Comparison of ENCODE assay signal across 16 cellular contexts in genomic region chr20:48431635-48432034, GRCh38.
DNase-seq lines count a peak whose midpoint lies in the region; ATAC-seq and TF ChIP-seq lines count a peak whose summit lies in the region.
"Had no signal": no experiment of that assay in that cellular context is flagged by ENCODE, and none has a peak within 500 bp of the region (broad histone marks: within the 10 kb centered on the region; RNA-seq: fewer than 3 reads in every experiment).

No MANE protein-coding gene starts in this region.

- peak; percentile 36; the same call in 2 of the 3 replicates for ATAC-seq in GM23338
- no peak for ATAC-seq in T-cell (replicated peaks in 1 of 4)
- ATAC-seq in memory B cell (ENCODE audit: low read depth): peak; percentile 54
- no peak for ATAC-seq in GM21723 (IDR thresholded peaks at IDR 0.05; ENCODE audit: unreplicated experiment)
- ATAC-seq: HCT116, Right ventricle myocardium inferior had no signal

- intact Hi-C loops in CD4-positive, alpha-beta memory T cell (cut with micrococcal nuclease): no loop called here
- intact Hi-C loops in testis (cut with DNase I; ENCODE audit: low total_unique reads): no loop called here

- CTCF ChIA-PET in CD4-positive, alpha-beta memory T cell (lab: Charles Lee; ENCODE audit: partially characterized antibody): no interaction called here
- CTCF ChIA-PET in T-cell (lab: Charles Lee): no interaction called here

- H2AFZ ChIP-seq in GM23338: peak overlapping the region; percentile 78; the same call in 1 of the 2 replicates

- no peaks in the 10 kb centered on the region for H3K36me3 Mint-ChIP-seq in CD4-positive, alpha-beta memory T cell
- 0 out of 3 replicates have a peak, but pooled peaks cover 2% of the 10 kb centered on the region for H3K36me3 Mint-ChIP-seq in GM23338 (ENCODE audit: low read depth)
- H3K36me3 Mint-ChIP-seq in T-cell: no peaks in the 10 kb centered on the region
- peaks cover 2% of the 10 kb centered on the region for H3K36me3 Mint-ChIP-seq in memory B cell

- no peak for TF ChIP-seq CTCF in GM23338 (conservative IDR thresholded peaks at IDR 0.05; ENCODE audit: low read depth in 2 of 2)
- TF ChIP-seq CTCF in testis (IDR thresholded peaks at IDR 0.05): no peak

- H3F3A ChIP-seq in GM23338 (replicated peaks; ENCODE audit: low read depth): no peaks in the 10 kb centered on the region

- H3K4me1 Mint-ChIP-seq in CD4-positive, alpha-beta memory T cell: peaks cover 2 to 13% (median 6%) of the 10 kb centered on the region in 4 donors
- H3K4me1 Mint-ChIP-seq in GM23338 (peaks cover 14% of the 10 kb centered on the region; the same call in 2 of the 3 replicates), T-cell (peaks cover 12 to 15% (median 14%) of the 10 kb centered on the region in 3 donors), memory B cell (peaks cover 10% of the 10 kb centered on the region)

- no peak for DNase-seq in CD4-positive, alpha-beta memory T cell
- DNase-seq in GM23338 (ENCODE audit: low spot score) (no peak), T-cell (no peak), memory B cell (ENCODE audit: low spot score in 2 of 2) (no peak), testis (no peak), foreskin melanocyte (no peak)
- DNase-seq in effector CD4-positive, alpha-beta T cell: no peak
- DNase-seq: COR-L47, NCI-H1048, NCI-H146, NCI-H2081 treated with DMSO at 0.1 percent for 48 hours, NCI-H526, SK-N-SH had no signal

- H3K4me3 Mint-ChIP-seq in CD4-positive, alpha-beta memory T cell: peak overlapping the region in 1 of 8 donors; percentile 45
- no peak overlapping the region for H3K4me3 Mint-ChIP-seq in GM23338
- H3K4me3 Mint-ChIP-seq in T-cell: no peak overlapping the region
- H3K4me3 Mint-ChIP-seq in memory B cell: no peak overlapping the region

- peaks cover 0 to 10% (median 4%) of the 10 kb centered on the region in 8 donors for H3K9me3 Mint-ChIP-seq in CD4-positive, alpha-beta memory T cell
- H3K9me3 Mint-ChIP-seq in GM23338 (peaks cover 4% of the 10 kb centered on the region), T-cell (peaks cover 5 to 15% (median 9%) of the 10 kb centered on the region in 3 donors), memory B cell (peaks cover 8% of the 10 kb centered on the region)

- no peaks in the 10 kb centered on the region for H4K20me1 ChIP-seq in GM23338 (replicated peaks; ENCODE audit: insufficient read depth)

- no peaks in the 10 kb centered on the region for H3K4me1 ChIP-seq in CD4-positive, alpha-beta memory T cell (ENCODE audit: insufficient read depth, low read length)
- peaks cover 10% of the 10 kb centered on the region for H3K4me1 ChIP-seq in GM23338 (ENCODE audit: insufficient read depth)
- H3K4me1 ChIP-seq in testis: no peaks in the 10 kb centered on the region

- peak overlapping the region in 4 of 7 donors; percentile 52 to 92 (median 86) for H3K27ac Mint-ChIP-seq in CD4-positive, alpha-beta memory T cell
- no peak overlapping the region; the same call in 1 of the 2 replicates for H3K27ac Mint-ChIP-seq in GM23338
- peak overlapping the region; percentile 61 to 88 for H3K27ac Mint-ChIP-seq in T-cell
- peak overlapping the region; percentile 92 for H3K27ac Mint-ChIP-seq in memory B cell

- H3K4me2 ChIP-seq in GM23338: 0 out of 2 replicates have a peak overlapping the region, but pooled peaks have one; percentile 29
- H3K4me2 ChIP-seq: SK-N-SH had no signal

- WGBS in testis, 2 donors: 78 to 85% methylated on average over 3 of the region's 3 CpGs

- no peaks in the 10 kb centered on the region for H3K27me3 ChIP-seq in CD4-positive, alpha-beta memory T cell (ENCODE audit: insufficient read depth, low read length)
- H3K27me3 ChIP-seq in GM23338 (ENCODE audit: insufficient read depth): no peaks in the 10 kb centered on the region
- H3K27me3 ChIP-seq in testis: no peaks in the 10 kb centered on the region

- H3K9me2 ChIP-seq in GM23338 (ENCODE audit: insufficient read depth): no peaks in the 10 kb centered on the region; the same call in 1 of the 2 replicates
- H3K9me2 ChIP-seq: SK-N-SH had no signal

- H3K4me3 ChIP-seq in CD4-positive, alpha-beta memory T cell (ENCODE audit: low read length in 2 of 2): no peak overlapping the region
- H3K4me3 ChIP-seq in GM23338 (no peak overlapping the region), testis (no peak overlapping the region)

- no peaks in the 10 kb centered on the region for H3K36me3 ChIP-seq in CD4-positive, alpha-beta memory T cell (ENCODE audit: insufficient read depth, low read length)
- H3K36me3 ChIP-seq in GM23338 (ENCODE audit: insufficient read depth): no peaks in the 10 kb centered on the region
- H3K36me3 ChIP-seq in testis (ENCODE audit: low read depth, missing control alignments): no peaks in the 10 kb centered on the region

- no peak for TF ChIP-seq POLR2A in testis (IDR thresholded peaks at IDR 0.05)

- no peak overlapping the region for H3K27ac ChIP-seq in CD4-positive, alpha-beta memory T cell (ENCODE audit: low read depth, low read length)
- no peak overlapping the region for H3K27ac ChIP-seq in GM23338 (ENCODE audit: low read depth)
- no peak overlapping the region for H3K27ac ChIP-seq in testis

- no peaks in the 10 kb centered on the region for H3K9me3 ChIP-seq in CD4-positive, alpha-beta memory T cell (ENCODE audit: control insufficient read depth in 1 of 2, low read length in 2 of 2)
- H3K9me3 ChIP-seq in testis: no peaks in the 10 kb centered on the region
- H3K9me3 ChIP-seq: SK-N-SH had no signal

- H3K27me3 Mint-ChIP-seq in CD4-positive, alpha-beta memory T cell: peaks cover 0 to 6% of the 10 kb centered on the region in 2 donors
- H3K27me3 Mint-ChIP-seq in GM23338 (ENCODE audit: insufficient read depth, low read depth, poor library complexity) (peaks cover 2% of the 10 kb centered on the region), T-cell (peaks cover 0 to 6% of the 10 kb centered on the region in 2 donors), memory B cell (peaks cover 2% of the 10 kb centered on the region)

- POLR2A ChIA-PET in CD4-positive, alpha-beta memory T cell (lab: Charles Lee; ENCODE audit: partially characterized antibody): no interaction called here
- POLR2A ChIA-PET in T-cell (lab: Charles Lee): no interaction called here

- no peaks in the 10 kb centered on the region for H3K79me2 ChIP-seq in GM23338 (replicated peaks; ENCODE audit: insufficient read depth)

TF ChIP-seq in GM23338, 12 proteins besides CTCF, POLR2A, EP300 and RAD21:
- no peak for TF ChIP-seq ZNF331 (CRISPR knock-in tag; IDR thresholded peaks at IDR 0.05; ENCODE audit: low read depth)
- TF ChIP-seq REST (IDR thresholded peaks at IDR 0.05; ENCODE audit: unreplicated experiment): no peak
- TF ChIP-seq EZH2phosphoT487 (IDR thresholded peaks at IDR 0.05; ENCODE audit: unreplicated experiment): no peak
- no peak for TF ChIP-seq CREB1 (CRISPR knock-in tag; IDR thresholded peaks at IDR 0.05; ENCODE audit: low read depth)
- no peak for TF ChIP-seq JUNB (IDR thresholded peaks at IDR 0.05; ENCODE audit: unreplicated experiment)
- no peak for TF ChIP-seq STAT1 (IDR thresholded peaks at IDR 0.05; ENCODE audit: unreplicated experiment)
- TF ChIP-seq ZNF114 (CRISPR knock-in tag; IDR thresholded peaks at IDR 0.05): no peak
- no peak for TF ChIP-seq NANOG (IDR thresholded peaks at IDR 0.05; ENCODE audit: borderline replicate concordance)

Comparison
In these comparisons a context has a peak if more than half of its experiments do, and no peak if none do; other contexts are left out.
1. ATAC-seq: peak in GM23338 (single experiment) and memory B cell (single experiment); none in T-cell (0 of 4) and GM21723 (single experiment).